In genomic region chr12:117064596-117064995, GRCh38 we compare ENCODE assay signal across 24 cellular contexts. TPM values are rescaled to one million over a fixed set of nuclear protein-coding genes. Genes with fewer than 3 reads are reported as not detected.
A peak's percentile ranks its signal among the peaks of the same experiment; 100 is the strongest.
DNase-seq lines count a peak whose midpoint lies in the region; ATAC-seq, FAIRE-seq and TF ChIP-seq lines count a peak whose summit lies in the region.
"Had no signal": no experiment of that assay in that cellular context is flagged by ENCODE, and none has a peak within 500 bp of the region (broad histone marks: within the 10 kb centered on the region; RNA-seq: fewer than 3 reads in every experiment).

No MANE protein-coding gene starts in this region.

- peak overlapping the region; percentile 38 for H3K4me3 Mint-ChIP-seq in T-helper 1 cell treated with Interleukin-12 subunit alpha and Interleukin-12 subunit beta and Interleukin-4 antibody, amounts not matched to agents 30 μg/mL and 1 μg/mL, for 36 hours
- H3K4me3 Mint-ChIP-seq in activated CD8-positive, alpha-beta T cell treated with anti-CD3 and anti-CD28 coated beads, Interleukin-2, amount 10 ng/mL, durations not matched to agents 7 days and 5 days: peak overlapping the region; percentile 16
- H3K4me3 Mint-ChIP-seq in natural killer cell treated with Interleukin-12 subunit alpha and Interleukin-12 subunit beta and Interleukin-15 and Interleukin-18, amount 100 ng/mL, for 72 hours: peak overlapping the region; percentile 91
- no peak overlapping the region for H3K4me3 Mint-ChIP-seq in progenitor cell of endocrine pancreas (ENCODE audit: low read depth)

- FAIRE-seq in GM12892 (lab: Jason Lieb, UNC): peak; percentile 30
- FAIRE-seq: frontal cortex, kidney had no signal

- H3K4me1 Mint-ChIP-seq in T-helper 1 cell treated with Interleukin-12 subunit alpha and Interleukin-12 subunit beta and Interleukin-4 antibody, amounts not matched to agents 30 μg/mL and 1 μg/mL, for 36 hours (ENCODE audit: low read depth): peaks cover 45% of the 10 kb centered on the region
- peaks cover 84% of the 10 kb centered on the region for H3K4me1 Mint-ChIP-seq in activated CD8-positive, alpha-beta T cell treated with anti-CD3 and anti-CD28 coated beads, Interleukin-2, amount 10 ng/mL, durations not matched to agents 7 days and 5 days (ENCODE audit: low read depth)
- peaks cover 53 to 76% of the 10 kb centered on the region in 2 donors for H3K4me1 Mint-ChIP-seq in natural killer cell treated with Interleukin-12 subunit alpha and Interleukin-12 subunit beta and Interleukin-15 and Interleukin-18, amount 100 ng/mL, for 72 hours (ENCODE audit: low read depth in 2 of 2)
- H3K4me1 Mint-ChIP-seq in progenitor cell of endocrine pancreas (ENCODE audit: low read depth): peaks cover 22% of the 10 kb centered on the region

- H3K36me3 Mint-ChIP-seq in T-helper 1 cell treated with Interleukin-12 subunit alpha and Interleukin-12 subunit beta and Interleukin-4 antibody, amounts not matched to agents 30 μg/mL and 1 μg/mL, for 36 hours (ENCODE audit: low read depth): no peaks in the 10 kb centered on the region
- peaks cover 40% of the 10 kb centered on the region for H3K36me3 Mint-ChIP-seq in activated CD8-positive, alpha-beta T cell treated with anti-CD3 and anti-CD28 coated beads, Interleukin-2, amount 10 ng/mL, durations not matched to agents 7 days and 5 days (ENCODE audit: low read depth)
- H3K36me3 Mint-ChIP-seq in natural killer cell treated with Interleukin-12 subunit alpha and Interleukin-12 subunit beta and Interleukin-15 and Interleukin-18, amount 100 ng/mL, for 72 hours: no peaks in the 10 kb centered on the region
- H3K36me3 Mint-ChIP-seq in progenitor cell of endocrine pancreas (ENCODE audit: insufficient read depth): no peaks in the 10 kb centered on the region

- H3K9me3 Mint-ChIP-seq in T-helper 1 cell treated with Interleukin-12 subunit alpha and Interleukin-12 subunit beta and Interleukin-4 antibody, amounts not matched to agents 30 μg/mL and 1 μg/mL, for 36 hours: no peaks in the 10 kb centered on the region
- no peaks in the 10 kb centered on the region for H3K9me3 Mint-ChIP-seq in activated CD8-positive, alpha-beta T cell treated with anti-CD3 and anti-CD28 coated beads, Interleukin-2, amount 10 ng/mL, durations not matched to agents 7 days and 5 days (ENCODE audit: insufficient read depth)
- H3K9me3 Mint-ChIP-seq in natural killer cell treated with Interleukin-12 subunit alpha and Interleukin-12 subunit beta and Interleukin-15 and Interleukin-18, amount 100 ng/mL, for 72 hours: no peaks in the 10 kb centered on the region
- no peaks in the 10 kb centered on the region for H3K9me3 Mint-ChIP-seq in progenitor cell of endocrine pancreas (ENCODE audit: low read depth)

- no peak for TF ChIP-seq CTCF in progenitor cell of endocrine pancreas (IDR thresholded peaks at IDR 0.05; ENCODE audit: unreplicated experiment)

- ATAC-seq in activated CD8-positive, alpha-beta T cell treated with anti-CD3 and anti-CD28 coated beads, Interleukin-2, amount 10 ng/mL, durations not matched to agents 7 days and 5 days: no peak
- no peak for ATAC-seq in natural killer cell treated with Interleukin-12 subunit alpha and Interleukin-12 subunit beta and Interleukin-15 and Interleukin-18, amount 100 ng/mL, for 72 hours
- ATAC-seq: sciatic nerve had no signal

- no peaks in the 10 kb centered on the region for H3K27me3 Mint-ChIP-seq in T-helper 1 cell treated with Interleukin-12 subunit alpha and Interleukin-12 subunit beta and Interleukin-4 antibody, amounts not matched to agents 30 μg/mL and 1 μg/mL, for 36 hours (ENCODE audit: low read depth)
- H3K27me3 Mint-ChIP-seq in activated CD8-positive, alpha-beta T cell treated with anti-CD3 and anti-CD28 coated beads, Interleukin-2, amount 10 ng/mL, durations not matched to agents 7 days and 5 days (ENCODE audit: low read depth): no peaks in the 10 kb centered on the region
- H3K27me3 Mint-ChIP-seq in natural killer cell treated with Interleukin-12 subunit alpha and Interleukin-12 subunit beta and Interleukin-15 and Interleukin-18, amount 100 ng/mL, for 72 hours: no peaks in the 10 kb centered on the region
- H3K27me3 Mint-ChIP-seq in progenitor cell of endocrine pancreas: peaks cover 18% of the 10 kb centered on the region

- CTCF ChIA-PET in activated CD8-positive, alpha-beta T cell treated with anti-CD3 and anti-CD28 coated beads, Interleukin-2, amount 10 ng/mL, durations not matched to agents 7 days and 5 days (lab: Charles Lee): interaction anchor here (1.2 kb wide), 1 partner anchor 12 kb away, joined by 4 read pairs; no protein-coding TSS in a partner anchor

- no peak for TF ChIP-seq POLR2A in GM12892 (IDR thresholded peaks at IDR 0.05; ENCODE audit: low read depth, low read length)

- H3K27ac Mint-ChIP-seq in T-helper 1 cell treated with Interleukin-12 subunit alpha and Interleukin-12 subunit beta and Interleukin-4 antibody, amounts not matched to agents 30 μg/mL and 1 μg/mL, for 36 hours: peak overlapping the region; percentile 76
- H3K27ac Mint-ChIP-seq in activated CD8-positive, alpha-beta T cell treated with anti-CD3 and anti-CD28 coated beads, Interleukin-2, amount 10 ng/mL, durations not matched to agents 7 days and 5 days: peak overlapping the region; percentile 97
- H3K27ac Mint-ChIP-seq in natural killer cell treated with Interleukin-12 subunit alpha and Interleukin-12 subunit beta and Interleukin-15 and Interleukin-18, amount 100 ng/mL, for 72 hours: peak overlapping the region; percentile 98 to 99
- no peak overlapping the region for H3K27ac Mint-ChIP-seq in progenitor cell of endocrine pancreas

- POLR2A ChIA-PET in activated CD8-positive, alpha-beta T cell treated with anti-CD3 and anti-CD28 coated beads, Interleukin-2, amount 10 ng/mL, durations not matched to agents 7 days and 5 days (lab: Charles Lee): no interaction called here

- DNase-seq in T-helper 1 cell (no peak), GM12892 (ENCODE audit: insufficient read length) (no peak), RPMI8226 (no peak), NCI-H748 (lab: John Stamatoyannopoulos, UW; ENCODE audit: unreplicated experiment) (no peak), progenitor cell of endocrine pancreas (ENCODE audit: low spot score, unreplicated experiment) (no peak)
- DNase-seq in activated CD8-positive, alpha-beta T cell treated with anti-CD3 and anti-CD28 coated beads, Interleukin-2, amount 10 ng/mL, durations not matched to agents 7 days and 5 days: peak; percentile 27
- no peak for DNase-seq in natural killer cell treated with Interleukin-12 subunit alpha and Interleukin-12 subunit beta and Interleukin-15 and Interleukin-18, amount 100 ng/mL, for 72 hours (ENCODE audit: low spot score)
- DNase-seq: 8988T; activated gamma-delta T cell; anterior cingulate cortex; BE2C; caudate nucleus; DMS153; erythroblast; IMR-90; kidney; MM.1S; NCI-H187; ovary; stimulated activated naive CD4-positive, alpha-beta T cell treated with Interleukin-2 at 50 U/mL for 16 hours had no signal

RNA-seq across cellular contexts. Expression of gene TESC, which starts 34.6 kb away (rescaled TPM):
- 74.7 TPM for polyA plus RNA-seq in GM12892 (2012; ENCODE audit: missing spikeins)
- total RNA-seq in activated CD8-positive, alpha-beta T cell treated with anti-CD3 and anti-CD28 coated beads, Interleukin-2, amount 10 ng/mL, durations not matched to agents 7 days and 5 days: 100 to 1,000 TPM; 103 to 106 TPM
- 10 to 100 TPM; 80.5 to 96.9 TPM for total RNA-seq in natural killer cell treated with Interleukin-12 subunit alpha and Interleukin-12 subunit beta and Interleukin-15 and Interleukin-18, amount 100 ng/mL, for 72 hours
- 1.6 and 3.7 TPM in 2 replicates for total RNA-seq in progenitor cell of endocrine pancreas
- total RNA-seq: myocyte had no signal

Comparison
In these comparisons a context has a peak if more than half of its experiments do, and no peak if none do; other contexts are left out.
1. RNA of gene TESC, which starts 34.6 kb away (total RNA-seq): 103 to 106 TPM in activated CD8-positive, alpha-beta T cell treated with anti-CD3 and anti-CD28 coated beads, Interleukin-2, amount 10 ng/mL, durations not matched to agents 7 days and 5 days and 80.5 to 96.9 TPM in natural killer cell treated with Interleukin-12 subunit alpha and Interleukin-12 subunit beta and Interleukin-15 and Interleukin-18, amount 100 ng/mL, for 72 hours; 1.6 to 3.7 TPM in progenitor cell of endocrine pancreas; every median in the first group is over 10 times any median in the second.